Comparison of ENCODE assay signal across 24 cellular contexts in genomic region chr4:172344266-172344772, GRCh38.
DNase-seq lines count a peak whose midpoint lies in the region; ATAC-seq and TF ChIP-seq lines count a peak whose summit lies in the region.
"Had no signal": no experiment of that assay in that cellular context is flagged by ENCODE, and none has a peak within 500 bp of the region (broad histone marks: within the 10 kb centered on the region; RNA-seq: fewer than 3 reads in every experiment).

No MANE protein-coding gene starts in this region.

- no peaks in the 10 kb centered on the region for H3K27me3 ChIP-seq in GM23338 (ENCODE audit: insufficient read depth)
- H3K27me3 ChIP-seq: ovary had no signal

- H3K4me2 ChIP-seq in GM23338 = no peak overlapping the region

- 0 out of 3 replicates have a peak, but pooled peaks cover 3% of the 10 kb centered on the region for H3K9me3 Mint-ChIP-seq in GM23338
- H3K9me3 Mint-ChIP-seq in activated CD8-positive, alpha-beta memory T cell treated with anti-CD3 and anti-CD28 coated beads, Interleukin-2, amount 10 ng/mL, durations not matched to agents 7 days and 5 days (ENCODE audit: low read depth) = peaks cover 6% of the 10 kb centered on the region
- H3K9me3 Mint-ChIP-seq: stimulated activated memory B cell treated with anti-CD40 and anti-IgM and Interleukin-4, amounts not matched to agents 10 μg/mL and 1 μg/mL and 100 μg/mL, for 72 hours had no signal

- in situ Hi-C loops in GM13977 (cut with MboI; ENCODE audit: low pct_unique_long_range_greater_than_20kb, low sequenced_read_pairs, unreplicated experiment) = no loop called here

- TF ChIP-seq CTCF in GM23338 (conservative IDR thresholded peaks at IDR 0.05; ENCODE audit: low read depth in 2 of 2) = no peak
- TF ChIP-seq CTCF in omental fat pad (IDR thresholded peaks at IDR 0.05) = no peak
- TF ChIP-seq CTCF in GM13977 (IDR thresholded peaks at IDR 0.05; ENCODE audit: extremely low read depth, insufficient read depth, missing control alignments) = no peak

- DNase-seq in DMS53 (lab: John Stamatoyannopoulos, UW) (peak; percentile 18), DMS53 treated with DMSO at 0.1 percent for 48 hours (lab: John Stamatoyannopoulos, UW; ENCODE audit: unreplicated experiment) (no peak), GM23338 (ENCODE audit: low spot score) (no peak), NCI-H69 (lab: John Stamatoyannopoulos, UW) (peak; percentile 53), fibroblast of gingiva (ENCODE audit: low read depth) (peak; percentile 21), omental fat pad (ENCODE audit: low spot score) (no peak), GM13977 (ENCODE audit: low spot score) (no peak)
- DNase-seq in activated CD8-positive, alpha-beta memory T cell treated with anti-CD3 and anti-CD28 coated beads, Interleukin-2, amount 10 ng/mL, durations not matched to agents 7 days and 5 days = no peak
- DNase-seq: activated CD4-positive, alpha-beta T cell treated with anti-CD3 and anti-CD28 coated beads for 4 hours; COR-L47; glutamatergic neuron; GOT3; Kasumi-1; NCI-H187 treated with DMSO at 0.1 percent for 48 hours; nephron progenitor cell; ovary; SIG-M5; T1000 had no signal

- H3K79me2 ChIP-seq in GM23338 (replicated peaks; ENCODE audit: insufficient read depth) = no peaks in the 10 kb centered on the region

- CTCF ChIA-PET in activated CD8-positive, alpha-beta memory T cell treated with anti-CD3 and anti-CD28 coated beads, Interleukin-2, amount 10 ng/mL, durations not matched to agents 7 days and 5 days (lab: Charles Lee) = no interaction called here

- H3K4me1 ChIP-seq in GM23338 (ENCODE audit: insufficient read depth) = 0 out of 2 replicates have a peak, but pooled peaks cover 6% of the 10 kb centered on the region

- peaks cover 3% of the 10 kb centered on the region; the same call in 2 of the 3 replicates for H3K36me3 Mint-ChIP-seq in GM23338 (ENCODE audit: low read depth)
- no peaks in the 10 kb centered on the region for H3K36me3 Mint-ChIP-seq in activated CD8-positive, alpha-beta memory T cell treated with anti-CD3 and anti-CD28 coated beads, Interleukin-2, amount 10 ng/mL, durations not matched to agents 7 days and 5 days
- H3K36me3 Mint-ChIP-seq: activated naive CD4-positive, alpha-beta T cell treated with anti-CD3 and anti-CD28 coated beads, Interleukin-2, amount 50 U/mL, for 24 hours; stimulated activated memory B cell treated with anti-CD40 and anti-IgM and Interleukin-4, amounts not matched to agents 10 μg/mL and 1 μg/mL and 100 μg/mL, for 72 hours had no signal

- no peaks in the 10 kb centered on the region for H3K27me3 Mint-ChIP-seq in GM23338 (ENCODE audit: insufficient read depth, low read depth, poor library complexity)
- no peaks in the 10 kb centered on the region for H3K27me3 Mint-ChIP-seq in activated CD8-positive, alpha-beta memory T cell treated with anti-CD3 and anti-CD28 coated beads, Interleukin-2, amount 10 ng/mL, durations not matched to agents 7 days and 5 days
- H3K27me3 Mint-ChIP-seq: activated naive CD4-positive, alpha-beta T cell treated with anti-CD3 and anti-CD28 coated beads, Interleukin-2, amount 50 U/mL, for 24 hours; stimulated activated memory B cell treated with anti-CD40 and anti-IgM and Interleukin-4, amounts not matched to agents 10 μg/mL and 1 μg/mL and 100 μg/mL, for 72 hours had no signal

- no peaks in the 10 kb centered on the region for H3K36me3 ChIP-seq in GM23338 (ENCODE audit: insufficient read depth)
- H3K36me3 ChIP-seq: ovary had no signal

- no peaks in the 10 kb centered on the region for H3F3A ChIP-seq in GM23338 (replicated peaks; ENCODE audit: low read depth)

- peaks cover 3% of the 10 kb centered on the region; the same call in 2 of the 3 replicates for H3K4me1 Mint-ChIP-seq in GM23338
- no peaks in the 10 kb centered on the region for H3K4me1 Mint-ChIP-seq in activated CD8-positive, alpha-beta memory T cell treated with anti-CD3 and anti-CD28 coated beads, Interleukin-2, amount 10 ng/mL, durations not matched to agents 7 days and 5 days
- H3K4me1 Mint-ChIP-seq: activated naive CD4-positive, alpha-beta T cell treated with anti-CD3 and anti-CD28 coated beads, Interleukin-2, amount 50 U/mL, for 24 hours; nephron progenitor cell; stimulated activated memory B cell treated with anti-CD40 and anti-IgM and Interleukin-4, amounts not matched to agents 10 μg/mL and 1 μg/mL and 100 μg/mL, for 72 hours had no signal

- no peak overlapping the region for H2AFZ ChIP-seq in GM23338

- H3K27ac ChIP-seq in GM23338 (ENCODE audit: low read depth) = no peak overlapping the region
- H3K27ac ChIP-seq: 22Rv1, C4-2B, ovary, skin epidermis, VCaP had no signal

- H3K9me2 ChIP-seq in GM23338 (ENCODE audit: insufficient read depth) = no peaks in the 10 kb centered on the region

- no peak overlapping the region for H3K4me3 Mint-ChIP-seq in GM23338
- no peak overlapping the region for H3K4me3 Mint-ChIP-seq in activated CD8-positive, alpha-beta memory T cell treated with anti-CD3 and anti-CD28 coated beads, Interleukin-2, amount 10 ng/mL, durations not matched to agents 7 days and 5 days
- H3K4me3 Mint-ChIP-seq: activated naive CD4-positive, alpha-beta T cell treated with anti-CD3 and anti-CD28 coated beads, Interleukin-2, amount 50 U/mL, for 24 hours; nephron progenitor cell; stimulated activated memory B cell treated with anti-CD40 and anti-IgM and Interleukin-4, amounts not matched to agents 10 μg/mL and 1 μg/mL and 100 μg/mL, for 72 hours had no signal

- peak overlapping the region; percentile 1; the same call in 1 of the 2 replicates for H3K27ac Mint-ChIP-seq in GM23338
- H3K27ac Mint-ChIP-seq in activated CD8-positive, alpha-beta memory T cell treated with anti-CD3 and anti-CD28 coated beads, Interleukin-2, amount 10 ng/mL, durations not matched to agents 7 days and 5 days = no peak overlapping the region
- H3K27ac Mint-ChIP-seq: activated naive CD4-positive, alpha-beta T cell treated with anti-CD3 and anti-CD28 coated beads, Interleukin-2, amount 50 U/mL, for 24 hours; nephron progenitor cell; stimulated activated memory B cell treated with anti-CD40 and anti-IgM and Interleukin-4, amounts not matched to agents 10 μg/mL and 1 μg/mL and 100 μg/mL, for 72 hours had no signal

- H4K20me1 ChIP-seq in GM23338 (replicated peaks; ENCODE audit: insufficient read depth) = no peaks in the 10 kb centered on the region

- ATAC-seq in GM23338 (no peak), omental fat pad (ENCODE audit: low FRiP score) (no peak)
- ATAC-seq in activated CD8-positive, alpha-beta memory T cell treated with anti-CD3 and anti-CD28 coated beads, Interleukin-2, amount 10 ng/mL, durations not matched to agents 7 days and 5 days = no peak
- ATAC-seq: stimulated activated memory B cell treated with anti-CD40 and anti-IgM and Interleukin-4, amounts not matched to agents 10 μg/mL and 1 μg/mL and 100 μg/mL, for 72 hours had no signal

- no peak overlapping the region for H3K4me3 ChIP-seq in GM23338
- H3K4me3 ChIP-seq: ovary, skin epidermis had no signal

TF ChIP-seq in GM23338, 12 proteins besides CTCF, POLR2A, EP300 and RAD21 (continues in another document):
- TF ChIP-seq ETS1 (IDR thresholded peaks at IDR 0.05) = no peak
- no peak for TF ChIP-seq CREB1 (CRISPR knock-in tag; IDR thresholded peaks at IDR 0.05; ENCODE audit: low read depth)
- no peak for TF ChIP-seq STAT1 (IDR thresholded peaks at IDR 0.05; ENCODE audit: unreplicated experiment)

Comparison
In these comparisons a context has a peak if more than half of its experiments do, and no peak if none do; other contexts are left out.
1. DNase-seq: peak in DMS53 (single experiment), NCI-H69 (single experiment) and fibroblast of gingiva (single experiment); none in DMS53 treated with DMSO at 0.1 percent for 48 hours (single experiment), GM23338 (single experiment), omental fat pad (single experiment), activated CD8-positive, alpha-beta memory T cell treated with anti-CD3 and anti-CD28 coated beads, Interleukin-2, amount 10 ng/mL, durations not matched to agents 7 days and 5 days (single experiment) and GM13977 (single experiment).